9 cellular contexts compared by ENCODE assay signal in genomic region chr20:44388466-44389023, GRCh38. TPM values are rescaled to one million over a fixed set of nuclear protein-coding genes. Genes with fewer than 3 reads are reported as not detected.
A peak's percentile ranks its signal among the peaks of the same experiment; 100 is the strongest.
DNase-seq lines count a peak whose midpoint lies in the region; ATAC-seq and TF ChIP-seq lines count a peak whose summit lies in the region.
"Had no signal": no experiment of that assay in that cellular context is flagged by ENCODE, and none has a peak within 500 bp of the region (broad histone marks: within the 10 kb centered on the region; RNA-seq: fewer than 3 reads in every experiment).

No MANE protein-coding gene starts in this region.

- H3K36me3 ChIP-seq in HEK293 (ENCODE audit: control insufficient read depth in 2 of 2, insufficient read depth in 1 of 2, low read length in 2 of 2) (no peaks in the 10 kb centered on the region), left lung (no peaks in the 10 kb centered on the region)

- intact Hi-C loops in left lung (cut with DNase I): loop anchor here in 1 of 2 donors (5.0 to 10.0 kb wide), 3 partner anchors 74 to 226 kb away; partner anchors contain the start of gene OSER1

- peak; percentile 91 for ATAC-seq in left lung
- no peak for ATAC-seq in GM18909 (IDR thresholded peaks at IDR 0.05; ENCODE audit: poor library complexity, unreplicated experiment)

- H3K4me3 ChIP-seq in HEK293 (ENCODE audit: low read depth, low read length): no peak overlapping the region
- H3K4me3 ChIP-seq in choroid plexus epithelial cell (ENCODE audit: low read depth, low read length): no peak overlapping the region
- no peak overlapping the region for H3K4me3 ChIP-seq in left lung

- peaks cover 0 to 34% of the 10 kb centered on the region in 2 donors for H3K27me3 ChIP-seq in left lung

- POLR2A ChIA-PET in HEK293 (lab: Yijun Ruan, JAX): interaction anchor here (0.6 kb wide), 1 partner anchor 295 kb away, joined by 3 read pairs; no protein-coding TSS in a partner anchor

- H3K4me1 ChIP-seq in HEK293 (ENCODE audit: control insufficient read depth, insufficient read depth, low read length): no peaks in the 10 kb centered on the region
- H3K4me1 ChIP-seq in left lung: peaks cover 0 to 5% of the 10 kb centered on the region in 2 donors

- no peak overlapping the region for H3K27ac ChIP-seq in HEK293 (ENCODE audit: extremely low read depth, low read depth, low read length)
- no peak overlapping the region for H3K27ac ChIP-seq in left lung

- peak; percentile 30 for DNase-seq in COR-L47 (lab: John Stamatoyannopoulos, UW)
- DNase-seq in NCI-H446 treated with DMSO at 0.1 percent for 48 hours (lab: John Stamatoyannopoulos, UW): peak; percentile 56
- DNase-seq in activated CD4-positive, alpha-beta T cell treated with anti-CD3 and anti-CD28 coated beads for 24 hours (ENCODE audit: low read depth in 2 of 2): peak; percentile 48 to 71
- peak; percentile 83 for DNase-seq in choroid plexus epithelial cell (ENCODE audit: low read depth)
- peak; percentile 62 to 85 for DNase-seq in left lung
- DNase-seq in stimulated activated CD4-positive, alpha-beta T cell treated with anti-CD3 and anti-CD28 coated beads, TNF-alpha, amount 100 ng/mL, for 1 hour (ENCODE audit: low read depth in 3 of 3, low spot score in 1 of 3): peak in 2 of 3 donors; percentile 12 to 52

- H3K9me3 ChIP-seq in HEK293 (ENCODE audit: control insufficient read depth, insufficient read depth, low read depth, low read length): no peaks in the 10 kb centered on the region
- no peaks in the 10 kb centered on the region for H3K9me3 ChIP-seq in left lung

- TF ChIP-seq CTCF in HEK293 (tag by site-specific recombination; IDR thresholded peaks at IDR 0.05): peak; percentile 69; the same call in 1 of the 2 replicates
- peak; percentile 85 for TF ChIP-seq CTCF in choroid plexus epithelial cell (conservative IDR thresholded peaks at IDR 0.05; ENCODE audit: low read depth, low read length)
- peak; percentile 65 to 72 for TF ChIP-seq CTCF in left lung (IDR thresholded peaks at IDR 0.05)

- CTCF ChIA-PET in HEK293 (lab: Yijun Ruan, JAX): interaction anchor here (0.6 to 5.0 kb wide), 20 partner anchors 9 to 294 kb away, joined by 3 to 41 read pairs (median 4); partner anchors contain the start of gene TTPAL

TF ChIP-seq in HEK293, 187 proteins besides CTCF, POLR2A, EP300 and RAD21 (continues in another document):
- no peak for TF ChIP-seq ZNF16 (tag by site-specific recombination; IDR thresholded peaks at IDR 0.05; ENCODE audit: low read depth)
- TF ChIP-seq ZNF23 (tag by site-specific recombination; IDR thresholded peaks at IDR 0.05; ENCODE audit: borderline replicate concordance): no peak
- TF ChIP-seq PRDM6 (tag by site-specific recombination; IDR thresholded peaks at IDR 0.05): no peak
- TF ChIP-seq ZNF155 (tag by site-specific recombination; IDR thresholded peaks at IDR 0.05): no peak
- 0 out of 2 replicates have a peak, but pooled peaks have one; percentile 17 for TF ChIP-seq ZNF335 (tag by site-specific recombination; conservative IDR thresholded peaks at IDR 0.05)
- no peak for TF ChIP-seq ZFP41 (tag by site-specific recombination; IDR thresholded peaks at IDR 0.05; ENCODE audit: borderline replicate concordance)
- no peak for TF ChIP-seq ZNF571 (tag by site-specific recombination; IDR thresholded peaks at IDR 0.05)
- TF ChIP-seq BCL11A (tag by site-specific recombination; IDR thresholded peaks at IDR 0.05; ENCODE audit: low read depth): no peak
- no peak for TF ChIP-seq ZNF426 (tag by site-specific recombination; IDR thresholded peaks at IDR 0.05)
- no peak for TF ChIP-seq ZNF561 (tag by site-specific recombination; IDR thresholded peaks at IDR 0.05; ENCODE audit: borderline replicate concordance)
- peak; percentile 72 for TF ChIP-seq ZNF654 (tag by site-specific recombination; IDR thresholded peaks at IDR 0.05; ENCODE audit: low read depth)
- no peak for TF ChIP-seq SCRT1 (tag by site-specific recombination; IDR thresholded peaks at IDR 0.05; ENCODE audit: borderline replicate concordance)
- TF ChIP-seq ZSCAN18 (tag by site-specific recombination; IDR thresholded peaks at IDR 0.05): no peak
- no peak for TF ChIP-seq ZNF747 (tag by site-specific recombination; IDR thresholded peaks at IDR 0.05)
- no peak for TF ChIP-seq ZNF362 (tag by site-specific recombination; IDR thresholded peaks at IDR 0.05)
- no peak for TF ChIP-seq SALL2 (tag by site-specific recombination; IDR thresholded peaks at IDR 0.05; ENCODE audit: borderline replicate concordance)
- TF ChIP-seq ZNF19 (tag by site-specific recombination; IDR thresholded peaks at IDR 0.05; ENCODE audit: low read depth): no peak
- no peak for TF ChIP-seq GLI4 (tag by site-specific recombination; IDR thresholded peaks at IDR 0.05)
- no peak for TF ChIP-seq ZNF157 (tag by site-specific recombination; IDR thresholded peaks at IDR 0.05)
- TF ChIP-seq ZNF169 (tag by site-specific recombination; IDR thresholded peaks at IDR 0.05): no peak
- no peak for TF ChIP-seq ZNF354C (tag by site-specific recombination; IDR thresholded peaks at IDR 0.05; ENCODE audit: borderline replicate concordance, low read depth)
- no peak for TF ChIP-seq ZNF48 (tag by site-specific recombination; IDR thresholded peaks at IDR 0.05)
- peak; percentile 31; the same call in 1 of the 2 replicates for TF ChIP-seq GFI1B (tag by site-specific recombination; IDR thresholded peaks at IDR 0.05)
- no peak for TF ChIP-seq ZNF837 (tag by site-specific recombination; IDR thresholded peaks at IDR 0.05)
- 0 out of 2 replicates have a peak, but pooled peaks have one; percentile 27 for TF ChIP-seq KLF16 (tag by site-specific recombination; IDR thresholded peaks at IDR 0.05)
- peak; percentile 46 for TF ChIP-seq ZIC2 (tag by site-specific recombination; IDR thresholded peaks at IDR 0.05)
- no peak for TF ChIP-seq ZNF184 (tag by site-specific recombination; IDR thresholded peaks at IDR 0.05)
- no peak for TF ChIP-seq ZNF776 (tag by site-specific recombination; IDR thresholded peaks at IDR 0.05; ENCODE audit: borderline replicate concordance)
- no peak for TF ChIP-seq ZNF791 (tag by site-specific recombination; IDR thresholded peaks at IDR 0.05)
- TF ChIP-seq ZNF311 (tag by site-specific recombination; IDR thresholded peaks at IDR 0.05; ENCODE audit: borderline replicate concordance): no peak
- TF ChIP-seq ZNF239 (tag by site-specific recombination; IDR thresholded peaks at IDR 0.05): no peak
- TF ChIP-seq SP2 (tag by site-specific recombination; IDR thresholded peaks at IDR 0.05): peak; percentile 33
- peak; percentile 78 for TF ChIP-seq KLF17 (tag by site-specific recombination; IDR thresholded peaks at IDR 0.05)

RNA-seq across cellular contexts. Expression of gene HNF4A, which starts 33.0 kb away (rescaled TPM):
- 1 to 10 TPM in 1 of 2 donors, under 1 TPM in 1; 0.21 to 3.5 TPM for total RNA-seq in left lung
- total RNA-seq: T-helper 1 cell treated with Interleukin-12 subunit alpha and Interleukin-12 subunit beta and Interleukin-4 antibody, amounts not matched to agents 30 ng/mL and 1 ng/mL, for 36 hours had no signal

RNA-seq across cellular contexts. Expression of gene R3HDML, which starts 51.7 kb away (rescaled TPM):
- total RNA-seq in left lung: 1 to 10 TPM in 1 of 2 donors, not detected in 1; 2.0 TPM
- total RNA-seq: T-helper 1 cell treated with Interleukin-12 subunit alpha and Interleukin-12 subunit beta and Interleukin-4 antibody, amounts not matched to agents 30 ng/mL and 1 ng/mL, for 36 hours had no signal

Comparison
In these comparisons a context has a peak if more than half of its experiments do, and no peak if none do; other contexts are left out.
1. DNase-seq: peak in every context shown above with its lines; median percentile 83 in choroid plexus epithelial cell; 74 in left lung; 60 in activated CD4-positive, alpha-beta T cell treated with anti-CD3 and anti-CD28 coated beads for 24 hours; 56 in NCI-H446 treated with DMSO at 0.1 percent for 48 hours; 32 in stimulated activated CD4-positive, alpha-beta T cell treated with anti-CD3 and anti-CD28 coated beads, TNF-alpha, amount 100 ng/mL, for 1 hour; 30 in COR-L47.